Comparison of ENCODE assay signal across 11 cellular contexts in the genomic region with DNA sequence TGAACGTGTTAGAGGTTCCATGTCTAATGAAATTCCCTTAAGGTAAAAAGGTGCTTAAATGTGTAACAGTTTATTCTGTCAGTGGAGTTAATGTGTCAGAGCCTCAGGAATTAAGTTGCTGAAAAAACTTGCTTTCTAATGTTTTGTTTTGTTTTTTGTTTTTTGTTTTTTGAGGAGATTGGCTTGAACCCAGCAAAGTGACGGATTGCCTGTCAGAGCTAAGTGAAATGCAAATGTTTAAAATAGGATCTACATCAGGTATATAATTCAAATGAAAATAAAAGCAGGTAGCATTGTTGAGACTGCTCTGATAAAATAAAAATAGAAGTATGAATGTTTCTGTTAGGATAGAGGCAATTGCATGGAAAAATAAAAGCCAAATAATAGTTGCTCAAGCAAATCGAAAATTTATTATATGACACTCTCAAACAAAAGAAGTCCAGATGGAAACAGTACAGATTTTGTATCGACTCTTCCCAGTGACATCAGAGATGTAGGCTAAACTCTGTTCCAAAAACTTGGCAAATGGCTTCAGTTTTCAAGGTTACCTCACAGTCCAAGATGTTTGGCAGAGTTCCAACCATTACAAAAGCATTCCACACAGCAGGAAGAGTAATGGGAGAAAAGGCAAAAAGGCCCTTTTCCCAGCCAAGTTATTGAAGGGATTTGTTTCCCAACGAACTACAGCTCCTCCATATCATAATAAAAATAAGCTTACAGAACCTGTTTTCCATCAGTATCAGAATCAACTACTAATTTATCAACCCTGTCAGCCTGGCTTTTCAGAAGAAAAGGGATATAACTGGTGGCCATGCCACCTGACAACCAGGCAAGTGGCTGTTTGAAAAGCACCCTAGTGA.
DNase-seq lines count a peak whose midpoint lies in the region; ATAC-seq lines count a peak whose summit lies in the region.
"Had no signal": no experiment of that assay in that cellular context is flagged by ENCODE, and none has a peak within 500 bp of the region (broad histone marks: within the 10 kb centered on the region; RNA-seq: fewer than 3 reads in every experiment).

No MANE protein-coding gene starts in this region.

- H3K4me1 Mint-ChIP-seq in activated T-helper 17 cell treated with anti-CD3 and anti-CD28 coated beads, Interleukin-2, amount 50 U/mL, for 72 hours = no peaks in the 10 kb centered on the region
- H3K4me1 Mint-ChIP-seq in natural killer cell treated with Interleukin-12 subunit alpha and Interleukin-12 subunit beta and Interleukin-15 and Interleukin-18, amount 100 ng/mL, for 72 hours (ENCODE audit: low read depth in 2 of 2) = no peaks in the 10 kb centered on the region
- H3K4me1 Mint-ChIP-seq: T-cell had no signal

- peaks cover 13% of the 10 kb centered on the region for H3K27me3 Mint-ChIP-seq in activated T-helper 17 cell treated with anti-CD3 and anti-CD28 coated beads, Interleukin-2, amount 50 U/mL, for 72 hours
- peaks cover 9% of the 10 kb centered on the region in 2 donors for H3K27me3 Mint-ChIP-seq in natural killer cell treated with Interleukin-12 subunit alpha and Interleukin-12 subunit beta and Interleukin-15 and Interleukin-18, amount 100 ng/mL, for 72 hours

- no peaks in the 10 kb centered on the region for H3K36me3 Mint-ChIP-seq in activated T-helper 17 cell treated with anti-CD3 and anti-CD28 coated beads, Interleukin-2, amount 50 U/mL, for 72 hours (ENCODE audit: low read depth)
- H3K36me3 Mint-ChIP-seq in natural killer cell treated with Interleukin-12 subunit alpha and Interleukin-12 subunit beta and Interleukin-15 and Interleukin-18, amount 100 ng/mL, for 72 hours = no peaks in the 10 kb centered on the region
- H3K36me3 Mint-ChIP-seq: neural progenitor cell, T-cell had no signal

- DNase-seq in Daoy (ENCODE audit: low read depth) (peak; percentile 71), NCI-H2107 (lab: John Stamatoyannopoulos, UW) (peak; percentile 64), cerebellar cortex (ENCODE audit: low spot score) (peak; percentile 42), medulla oblongata (ENCODE audit: extremely low spot score) (peak; percentile 38), NCI-H187 (lab: John Stamatoyannopoulos, UW) (no peak)
- DNase-seq in stimulated activated naive CD4-positive, alpha-beta T cell (lab: John Stamatoyannopoulos, UW) = no peak
- no peak for DNase-seq in natural killer cell treated with Interleukin-12 subunit alpha and Interleukin-12 subunit beta and Interleukin-15 and Interleukin-18, amount 100 ng/mL, for 72 hours (ENCODE audit: low spot score)
- DNase-seq: central memory CD4-positive, alpha-beta T cell; T-cell had no signal

- ATAC-seq in activated T-helper 17 cell treated with anti-CD3 and anti-CD28 coated beads, Interleukin-2, amount 50 U/mL, for 72 hours (replicated peaks) = no peak
- ATAC-seq in natural killer cell treated with Interleukin-12 subunit alpha and Interleukin-12 subunit beta and Interleukin-15 and Interleukin-18, amount 100 ng/mL, for 72 hours = no peak
- ATAC-seq: T-cell had no signal

- H3K27ac Mint-ChIP-seq in activated T-helper 17 cell treated with anti-CD3 and anti-CD28 coated beads, Interleukin-2, amount 50 U/mL, for 72 hours = no peak overlapping the region
- H3K27ac Mint-ChIP-seq in natural killer cell treated with Interleukin-12 subunit alpha and Interleukin-12 subunit beta and Interleukin-15 and Interleukin-18, amount 100 ng/mL, for 72 hours = no peak overlapping the region
- H3K27ac Mint-ChIP-seq: neural progenitor cell, T-cell had no signal

- H3K9me3 Mint-ChIP-seq in activated T-helper 17 cell treated with anti-CD3 and anti-CD28 coated beads, Interleukin-2, amount 50 U/mL, for 72 hours = no peaks in the 10 kb centered on the region
- H3K9me3 Mint-ChIP-seq in natural killer cell treated with Interleukin-12 subunit alpha and Interleukin-12 subunit beta and Interleukin-15 and Interleukin-18, amount 100 ng/mL, for 72 hours = no peaks in the 10 kb centered on the region
- H3K9me3 Mint-ChIP-seq: neural progenitor cell, T-cell had no signal

- H3K4me3 Mint-ChIP-seq in activated T-helper 17 cell treated with anti-CD3 and anti-CD28 coated beads, Interleukin-2, amount 50 U/mL, for 72 hours = no peak overlapping the region
- no peak overlapping the region for H3K4me3 Mint-ChIP-seq in natural killer cell treated with Interleukin-12 subunit alpha and Interleukin-12 subunit beta and Interleukin-15 and Interleukin-18, amount 100 ng/mL, for 72 hours
- H3K4me3 Mint-ChIP-seq: neural progenitor cell, T-cell had no signal

Comparison
In these comparisons a context has a peak if more than half of its experiments do, and no peak if none do; other contexts are left out.
1. DNase-seq: peak in Daoy (single experiment), NCI-H2107 (single experiment), cerebellar cortex (single experiment) and medulla oblongata (single experiment); none in stimulated activated naive CD4-positive, alpha-beta T cell (0 of 6), NCI-H187 (0 of 2) and natural killer cell treated with Interleukin-12 subunit alpha and Interleukin-12 subunit beta and Interleukin-15 and Interleukin-18, amount 100 ng/mL, for 72 hours (single experiment).